ENCODE assay signal across 7 cellular contexts in the genomic region with DNA sequence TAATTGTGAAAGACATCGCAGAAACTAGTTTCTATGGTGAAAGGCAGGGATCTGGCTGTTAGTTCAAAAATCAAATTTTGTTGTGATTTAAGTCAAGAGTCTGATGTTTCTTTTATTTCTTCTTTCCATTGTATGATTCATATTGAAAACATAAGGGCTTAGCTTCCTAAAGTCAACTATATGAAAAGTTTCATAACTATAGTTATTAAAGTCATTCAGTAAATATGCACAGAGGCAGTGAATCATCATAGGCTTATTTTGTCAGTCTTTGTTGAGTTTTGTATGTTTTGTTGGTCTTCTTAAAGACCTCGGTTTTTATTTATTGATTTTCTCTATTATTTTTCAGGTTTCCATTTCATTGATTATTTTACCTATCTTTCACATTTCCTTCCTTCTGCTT. TPM values are rescaled to one million over a fixed set of nuclear protein-coding genes. Genes with fewer than 3 reads are reported as not detected.
"Had no signal": no experiment of that assay in that cellular context is flagged by ENCODE, and none has a peak within 500 bp of the region (broad histone marks: within the 10 kb centered on the region; RNA-seq: fewer than 3 reads in every experiment).

No MANE protein-coding gene starts in this region.

RNA-seq across cellular contexts. Expression of a gene that starts 29.5 kb away (rescaled TPM):
- total RNA-seq: GM23248, H4, H7, HepG2, HFFc6, HT1080 had no signal
- polyA plus RNA-seq: GM23248, HepG2, IgD-negative memory B cell had no signal

RNA-seq across cellular contexts. Expression of a gene that starts 55.1 kb away (rescaled TPM):
- total RNA-seq: GM23248, H4, H7, HepG2, HFFc6, HT1080 had no signal
- polyA plus RNA-seq: GM23248, HepG2, IgD-negative memory B cell had no signal
